Comparison of ENCODE assay signal across 34 cellular contexts in the genomic region with DNA sequence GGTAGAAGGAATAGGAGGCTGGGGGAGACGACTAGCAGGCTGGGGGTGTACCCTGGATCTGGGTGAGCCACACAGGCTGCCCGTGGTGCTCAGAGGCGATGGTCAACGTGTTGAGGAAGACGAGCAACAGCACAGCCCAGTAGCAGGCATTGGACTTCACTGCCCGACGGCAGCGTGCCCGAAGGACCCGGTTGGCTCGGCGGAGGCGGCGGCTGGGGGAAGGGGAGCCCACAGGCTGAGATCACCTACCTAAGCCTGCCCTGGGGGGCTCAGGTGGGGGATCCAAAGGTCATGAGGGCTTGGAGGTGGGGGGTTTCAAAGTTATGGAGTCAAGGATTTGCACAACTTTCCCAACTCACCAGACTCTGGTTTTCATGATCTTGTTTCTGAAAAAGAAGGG. TPM values are rescaled to one million over a fixed set of nuclear protein-coding genes. Genes with fewer than 3 reads are reported as not detected.
DNase-seq lines count a peak whose midpoint lies in the region; ATAC-seq and TF ChIP-seq lines count a peak whose summit lies in the region.
"Had no signal": no experiment of that assay in that cellular context is flagged by ENCODE, and none has a peak within 500 bp of the region (broad histone marks: within the 10 kb centered on the region; RNA-seq: fewer than 3 reads in every experiment).

No MANE protein-coding gene starts in this region.

- peaks cover 4% of the 10 kb centered on the region for H3K27me3 Mint-ChIP-seq in T-helper 17 cell
- H3K27me3 Mint-ChIP-seq: B cell; CD4-positive, alpha-beta memory T cell; CD4-positive, alpha-beta T cell; CD4-positive, CD25-positive, alpha-beta regulatory T cell had no signal

- DNase-seq in T-helper 17 cell (no peak), osteoblast (ENCODE audit: insufficient read length, low spot score, missing footprints) (peak; percentile 50), omental fat pad (ENCODE audit: low spot score) (no peak)
- DNase-seq: 8988T; ACHN; AML-193; BE2C; C1 segment of cervical spinal cord; Caco-2; Calu3; CD4-positive, alpha-beta memory T cell; CD4-positive, alpha-beta T cell; CD4-positive, CD25-positive, alpha-beta regulatory T cell; CD8-positive, alpha-beta memory T cell; CD8-positive, alpha-beta T cell; COR-L47; DMS 273 treated with DMSO at 0.1 percent for 48 hours; DMS153; DMS53; DMS79; DMS79 treated with DMSO at 0.1 percent for 48 hours; DND-41; EL had no signal

- peak overlapping the region; percentile 6 for H3K27ac Mint-ChIP-seq in T-helper 17 cell
- H3K27ac Mint-ChIP-seq: B cell; CD4-positive, alpha-beta memory T cell; CD4-positive, alpha-beta T cell; CD4-positive, CD25-positive, alpha-beta regulatory T cell; CD8-positive, alpha-beta memory T cell; CD8-positive, alpha-beta T cell had no signal

- H3K4me3 ChIP-seq in osteoblast (ENCODE audit: insufficient read depth, low read length), result no peak overlapping the region
- H3K4me3 ChIP-seq: A549; BLaER1; BLaER1 treated with 17β-estradiol and CSF1 and Interleukin-3, amounts not matched to agents 10 nM and 100 nM had no signal

- TF ChIP-seq CTCF in osteoblast (IDR thresholded peaks at IDR 0.05; ENCODE audit: extremely low read depth, low read depth, low read length) (no peak), omental fat pad (IDR thresholded peaks at IDR 0.05) (no peak)

- no peak overlapping the region for H3K4me2 ChIP-seq in osteoblast (ENCODE audit: insufficient read depth, low read length)
- H3K4me2 ChIP-seq: A549; BLaER1; BLaER1 treated with 17β-estradiol and CSF1 and Interleukin-3, amounts not matched to agents 10 nM and 100 nM had no signal

- no peak overlapping the region for H2AFZ ChIP-seq in osteoblast (ENCODE audit: low read length)

- H3K79me2 ChIP-seq in osteoblast (ENCODE audit: insufficient read depth, low read length), result no peaks in the 10 kb centered on the region

- H3K4me1 Mint-ChIP-seq in T-helper 17 cell, result peaks cover 6% of the 10 kb centered on the region

- ATAC-seq in T-helper 17 cell (no peak), HG03045 (IDR thresholded peaks at IDR 0.05; ENCODE audit: unreplicated experiment) (no peak), omental fat pad (ENCODE audit: low FRiP score) (no peak)
- ATAC-seq: CD8-positive, alpha-beta T cell had no signal

- H4K20me1 ChIP-seq in osteoblast (ENCODE audit: insufficient read depth, low read length), result no peaks in the 10 kb centered on the region
- H4K20me1 ChIP-seq: BLaER1; BLaER1 treated with 17β-estradiol and CSF1 and Interleukin-3, amounts not matched to agents 10 nM and 100 nM had no signal

- no peak overlapping the region for H3K27ac ChIP-seq in osteoblast (ENCODE audit: low read depth, low read length)
- H3K27ac ChIP-seq: 22Rv1; A549; BLaER1; BLaER1 treated with 17β-estradiol and CSF1 and Interleukin-3, amounts not matched to agents 10 nM and 100 nM; C4-2B had no signal

- H3K36me3 Mint-ChIP-seq in T-helper 17 cell (ENCODE audit: low read depth), result no peaks in the 10 kb centered on the region
- H3K36me3 Mint-ChIP-seq: CD14-positive monocyte; CD4-positive, alpha-beta memory T cell; CD4-positive, CD25-positive, alpha-beta regulatory T cell; CD8-positive, alpha-beta memory T cell; CD8-positive, alpha-beta T cell had no signal

- H3K36me3 ChIP-seq in osteoblast (ENCODE audit: insufficient read depth, low read length), result no peaks in the 10 kb centered on the region
- H3K36me3 ChIP-seq: BE2C; BLaER1; BLaER1 treated with 17β-estradiol and CSF1 and Interleukin-3, amounts not matched to agents 10 nM and 100 nM had no signal

- peaks cover 2% of the 10 kb centered on the region for H3K27me3 ChIP-seq in osteoblast (ENCODE audit: insufficient read depth, low read length)
- H3K27me3 ChIP-seq: BE2C had no signal

- no peaks in the 10 kb centered on the region for H3K9me3 ChIP-seq in T-helper 17 cell (ENCODE audit: control insufficient read depth, low read length, poor library complexity, severe bottlenecking)
- no peaks in the 10 kb centered on the region for H3K9me3 ChIP-seq in osteoblast (ENCODE audit: low read depth, low read length)
- H3K9me3 ChIP-seq: A549, BE2C, Caco-2 had no signal

- H3K4me1 ChIP-seq in osteoblast (ENCODE audit: insufficient read depth, low read length), result no peaks in the 10 kb centered on the region
- H3K4me1 ChIP-seq: A549, BE2C, BLaER1, Caco-2 had no signal

- no peak overlapping the region for H3K4me3 Mint-ChIP-seq in T-helper 17 cell
- H3K4me3 Mint-ChIP-seq: B cell; CD14-positive monocyte; CD4-positive, alpha-beta T cell; CD4-positive, CD25-positive, alpha-beta regulatory T cell; CD8-positive, alpha-beta memory T cell; CD8-positive, alpha-beta T cell had no signal

RNA-seq across cellular contexts. Expression of gene CACNA1F, which starts 7.3 kb away (rescaled TPM):
- total RNA-seq in T-helper 17 cell (under 1 TPM; 0.47 to 0.67 TPM), osteoblast (not detected in 2 replicates), omental fat pad (under 1 TPM; 0.19 to 0.60 (median 0.34) TPM)
- total RNA-seq: A172, A673, Calu3, Daoy had no signal

RNA-seq across cellular contexts. Expression of gene CCDC22, which starts 9.4 kb away (rescaled TPM):
- total RNA-seq in T-helper 17 cell (10 to 100 TPM; 18.2 to 22.8 TPM), osteoblast (13.3 and 15.6 TPM in 2 replicates), omental fat pad (10 to 100 TPM in 2 of 4 donors, 1 to 10 TPM in 2; 8.9 to 14.3 (median 11.1) TPM)

RNA-seq across cellular contexts. Expression of gene SYP, which starts 25.9 kb away (rescaled TPM):
- under 1 TPM; 0.30 to 0.60 TPM for total RNA-seq in T-helper 17 cell
- 0.29 and 0.36 TPM in 2 replicates for total RNA-seq in osteoblast
- total RNA-seq in omental fat pad, result 1 to 10 TPM in 3 of 4 donors, under 1 TPM in 1; 0.46 to 3.3 (median 2.2) TPM

RNA-seq across cellular contexts. Expression of gene FOXP3, which starts 38.7 kb away (rescaled TPM):
- total RNA-seq in T-helper 17 cell (10 to 100 TPM; 16.1 to 19.1 TPM), osteoblast (not detected in 2 replicates), omental fat pad (not detected)
- total RNA-seq: A172, A673, B cell, Daoy had no signal

RNA-seq across cellular contexts. Expression of gene PRICKLE3, which starts 39.7 kb away (rescaled TPM):
- 1 to 10 TPM; 4.8 to 7.5 TPM for total RNA-seq in T-helper 17 cell
- total RNA-seq in osteoblast, result 6.9 and 7.7 TPM in 2 replicates
- 10 to 100 TPM in 2 of 4 donors, 1 to 10 TPM in 2; 5.1 to 28.1 (median 11.9) TPM for total RNA-seq in omental fat pad
